12 cellular contexts compared by ENCODE assay signal in the genomic region with DNA sequence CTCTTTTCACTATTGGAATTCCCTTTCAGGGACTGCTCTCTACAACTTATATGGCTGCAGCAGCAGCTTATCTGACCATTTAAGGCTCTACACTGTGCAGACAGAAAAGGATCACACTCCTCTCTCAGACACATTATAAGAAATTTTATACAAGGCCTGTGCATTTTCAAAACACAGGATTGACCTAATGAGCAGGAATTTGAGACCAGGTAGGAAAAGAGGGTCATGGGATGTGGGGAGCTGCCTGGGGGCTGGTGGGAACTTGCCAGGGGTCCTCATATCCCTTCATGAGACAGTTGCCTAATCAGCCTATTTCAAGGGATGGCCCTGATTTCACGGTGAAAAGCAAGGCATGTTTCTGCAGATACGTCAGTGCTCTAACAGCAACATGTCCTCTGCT.
DNase-seq lines count a peak whose midpoint lies in the region; ATAC-seq and TF ChIP-seq lines count a peak whose summit lies in the region.
"Had no signal": no experiment of that assay in that cellular context is flagged by ENCODE, and none has a peak within 500 bp of the region (broad histone marks: within the 10 kb centered on the region; RNA-seq: fewer than 3 reads in every experiment).

No MANE protein-coding gene starts in this region.

- H3K27me3 Mint-ChIP-seq in brain (no peaks in the 10 kb centered on the region), mesothelial cell of epicardium (ENCODE audit: low read depth) (no peaks in the 10 kb centered on the region)

- H3K4me3 ChIP-seq in cardiac muscle cell, result no peak overlapping the region
- H3K4me3 ChIP-seq in thoracic aorta, result no peak overlapping the region
- H3K4me3 ChIP-seq in SK-N-SH (ENCODE audit: low read depth in 2 of 2, low read length in 1 of 2), result no peak overlapping the region
- H3K4me3 ChIP-seq: BLaER1, PC-9 had no signal

- no peak for DNase-seq in cardiac muscle cell (ENCODE audit: low read depth in 1 of 2, low spot score in 1 of 2)
- DNase-seq in Right ventricle myocardium superior, result no peak
- DNase-seq in mesothelial cell of epicardium (ENCODE audit: low spot score in 2 of 2, unreplicated experiment in 2 of 2), result no peak
- no peak for DNase-seq in thoracic aorta (ENCODE audit: low spot score)
- DNase-seq in SK-N-SH, result no peak
- no peak for DNase-seq in COR-L47 (lab: John Stamatoyannopoulos, UW)
- DNase-seq: 8988T, NCI-H446, PC-9 had no signal

- H3K9me2 ChIP-seq in SK-N-SH, result no peaks in the 10 kb centered on the region

- H3K27ac Mint-ChIP-seq in brain, result peak overlapping the region in 3 of 5 experiments; percentile 3 to 74 (median 20)
- H3K27ac Mint-ChIP-seq in mesothelial cell of epicardium, result peak overlapping the region; percentile 5

- H2AFZ ChIP-seq in SK-N-SH (ENCODE audit: low read depth), result no peak overlapping the region
- H2AFZ ChIP-seq: PC-9 had no signal

- H3K4me1 Mint-ChIP-seq in brain (peaks cover 75% of the 10 kb centered on the region), mesothelial cell of epicardium (peaks cover 32% of the 10 kb centered on the region)

- H3K36me3 Mint-ChIP-seq in brain (peaks cover 18% of the 10 kb centered on the region), mesothelial cell of epicardium (no peaks in the 10 kb centered on the region)

- no peak overlapping the region for H3K9ac ChIP-seq in SK-N-SH
- H3K9ac ChIP-seq: BLaER1 had no signal

- H3K27ac ChIP-seq in cardiac muscle cell, result peak overlapping the region; percentile 83
- H3K27ac ChIP-seq in thoracic aorta, result peak overlapping the region; percentile 19 to 58
- no peak overlapping the region for H3K27ac ChIP-seq in SK-N-SH (ENCODE audit: low read depth in 2 of 2, low read length in 1 of 2)
- H3K27ac ChIP-seq: BLaER1, PC-9 had no signal

- peaks cover 6% of the 10 kb centered on the region for H3F3A ChIP-seq in SK-N-SH (replicated peaks; ENCODE audit: insufficient read depth)

- no peak for TF ChIP-seq RAD21 in SK-N-SH (IDR thresholded peaks at IDR 0.05; ENCODE audit: low read length)

- H3K9me3 ChIP-seq in cardiac muscle cell (ENCODE audit: low read depth) (no peaks in the 10 kb centered on the region), thoracic aorta (no peaks in the 10 kb centered on the region), SK-N-SH (no peaks in the 10 kb centered on the region)
- H3K9me3 ChIP-seq: BLaER1 had no signal

- H3K9me3 Mint-ChIP-seq in brain (peaks cover 0 to 5% (median 2%) of the 10 kb centered on the region in 5 experiments), mesothelial cell of epicardium (no peaks in the 10 kb centered on the region)

- H3K79me2 ChIP-seq in SK-N-SH (ENCODE audit: insufficient read depth), result no peaks in the 10 kb centered on the region

- no peak overlapping the region for H3K4me2 ChIP-seq in SK-N-SH
- H3K4me2 ChIP-seq: BLaER1, PC-9 had no signal

- intact Hi-C loops in Right ventricle myocardium superior (cut with DNase I), result no loop called here

- no peak for TF ChIP-seq EP300 in SK-N-SH (IDR thresholded peaks at IDR 0.05; ENCODE audit: borderline replicate concordance in 1 of 2, low read depth in 1 of 2, low read length in 1 of 2)

- WGBS in SK-N-SH (ENCODE audit: low lambda C conversion rate), result 73% methylated on average over 1 of the region's 2 CpGs

- H3K4me3 Mint-ChIP-seq in brain (no peak overlapping the region), mesothelial cell of epicardium (no peak overlapping the region)

- H4K20me1 ChIP-seq in SK-N-SH (ENCODE audit: insufficient read depth), result no peaks in the 10 kb centered on the region
- H4K20me1 ChIP-seq: BLaER1 had no signal

- CTCF ChIA-PET in SK-N-SH (lab: Yijun Ruan, JAX), result no interaction called here

- ATAC-seq in Right ventricle myocardium superior (ENCODE audit: poor library complexity) (no peak), thoracic aorta (ENCODE audit: insufficient number of reproducible peaks, low FRiP score, low read depth) (no peak), GM19023 (IDR thresholded peaks at IDR 0.05; ENCODE audit: unreplicated experiment) (no peak)

- H3K4me1 ChIP-seq in cardiac muscle cell (ENCODE audit: low read depth) (peaks cover 40% of the 10 kb centered on the region), thoracic aorta (ENCODE audit: control insufficient read depth in 1 of 2, low read depth in 2 of 2) (peaks cover 43 to 81% of the 10 kb centered on the region in 2 donors), SK-N-SH (ENCODE audit: control insufficient read depth in 1 of 2, insufficient read depth in 2 of 2, low read depth in 1 of 2, low read length in 1 of 2) (peaks cover 6 to 7% of the 10 kb centered on the region in 2 experiments; a peak in 3 of 4 replicates)

- H3K36me3 ChIP-seq in cardiac muscle cell, result peaks cover 10% of the 10 kb centered on the region
- no peaks in the 10 kb centered on the region for H3K36me3 ChIP-seq in thoracic aorta
- H3K36me3 ChIP-seq in SK-N-SH (replicated peaks in 1 of 2; ENCODE audit: control insufficient read depth in 1 of 2, insufficient read depth in 2 of 2, low read length in 1 of 2), result no peaks in the 10 kb centered on the region
- H3K36me3 ChIP-seq: BLaER1 had no signal

- no peaks in the 10 kb centered on the region for H3K27me3 ChIP-seq in cardiac muscle cell
- H3K27me3 ChIP-seq in thoracic aorta (replicated peaks; ENCODE audit: insufficient read depth), result no peaks in the 10 kb centered on the region
- H3K27me3 ChIP-seq in SK-N-SH (ENCODE audit: insufficient read depth), result no peaks in the 10 kb centered on the region
- H3K27me3 ChIP-seq: BLaER1 had no signal

- POLR2A ChIA-PET in SK-N-SH (lab: Yijun Ruan, JAX), result no interaction called here

- TF ChIP-seq CTCF in cardiac muscle cell (IDR thresholded peaks at IDR 0.05; ENCODE audit: low read depth, low read length) (no peak), brain (conservative IDR thresholded peaks at IDR 0.05) (no peak), mesothelial cell of epicardium (IDR thresholded peaks at IDR 0.05; ENCODE audit: unreplicated experiment) (no peak), thoracic aorta (IDR thresholded peaks at IDR 0.05) (no peak), SK-N-SH (IDR thresholded peaks at IDR 0.05) (no peak)

TF ChIP-seq in SK-N-SH, 30 proteins besides CTCF, POLR2A, EP300 and RAD21:
- TF ChIP-seq USF1 (IDR thresholded peaks at IDR 0.05; ENCODE audit: borderline replicate concordance, low read depth), result no peak
- no peak for TF ChIP-seq TAF1 (IDR thresholded peaks at IDR 0.05; ENCODE audit: borderline replicate concordance, low read depth, low read length)
- no peak for TF ChIP-seq JUND (IDR thresholded peaks at IDR 0.05)
- TF ChIP-seq, protein P1, sequence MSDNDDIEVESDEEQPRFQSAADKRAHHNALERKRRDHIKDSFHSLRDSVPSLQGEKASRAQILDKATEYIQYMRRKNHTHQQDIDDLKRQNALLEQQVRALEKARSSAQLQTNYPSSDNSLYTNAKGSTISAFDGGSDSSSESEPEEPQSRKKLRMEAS (IDR thresholded peaks at IDR 0.05; ENCODE audit: low read depth), result no peak
- no peak for TF ChIP-seq POLR2AphosphoS5 (IDR thresholded peaks at IDR 0.05; ENCODE audit: low read depth, low read length)
- TF ChIP-seq, protein P2, sequence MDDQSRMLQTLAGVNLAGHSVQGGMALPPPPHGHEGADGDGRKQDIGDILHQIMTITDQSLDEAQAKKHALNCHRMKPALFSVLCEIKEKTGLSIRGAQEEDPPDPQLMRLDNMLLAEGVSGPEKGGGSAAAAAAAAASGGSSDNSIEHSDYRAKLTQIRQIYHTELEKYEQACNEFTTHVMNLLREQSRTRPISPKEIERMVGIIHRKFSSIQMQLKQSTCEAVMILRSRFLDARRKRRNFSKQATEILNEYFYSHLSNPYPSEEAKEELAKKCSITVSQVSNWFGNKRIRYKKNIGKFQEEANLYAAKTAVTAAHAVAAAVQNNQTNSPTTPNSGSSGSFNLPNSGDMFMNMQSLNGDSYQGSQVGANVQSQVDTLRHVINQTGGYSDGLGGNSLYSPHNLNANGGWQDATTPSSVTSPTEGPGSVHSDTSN (IDR thresholded peaks at IDR 0.05), result no peak
- no peak for TF ChIP-seq SIN3A (IDR thresholded peaks at IDR 0.05; ENCODE audit: borderline replicate concordance, low read depth, low read length)

Comparison
In these comparisons a context has a peak if more than half of its experiments do, and no peak if none do; other contexts are left out.
1. H3K27ac ChIP-seq: peak in cardiac muscle cell (single experiment) and thoracic aorta (2 of 2); none in SK-N-SH (0 of 2).